1 cellular context compared by ENCODE assay signal in the genomic region with DNA sequence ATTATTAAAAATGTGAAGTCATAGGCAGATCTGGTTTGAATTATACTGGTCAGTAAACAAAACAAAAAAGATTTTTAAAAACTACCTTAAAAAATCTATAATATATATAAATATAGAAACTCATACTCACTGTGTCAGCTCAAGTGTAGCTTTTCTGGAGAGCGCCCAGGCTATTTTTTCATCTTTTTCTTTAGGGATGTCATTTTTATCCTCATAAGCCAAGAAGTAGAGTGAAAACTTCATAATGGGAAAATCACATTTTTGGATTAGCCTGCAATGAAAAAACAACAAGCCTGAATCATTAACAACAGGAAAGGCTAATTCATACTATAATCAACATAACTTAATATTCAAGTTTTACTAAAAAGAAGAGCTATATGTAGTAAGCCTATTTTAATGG.
TF ChIP-seq lines count a peak whose summit lies in the region.

No MANE protein-coding gene starts in this region.

TF ChIP-seq in HepG2, 621 proteins besides CTCF, POLR2A, EP300 and RAD21:
- TF ChIP-seq ZNF598 (CRISPR knock-in tag; IDR thresholded peaks at IDR 0.05; ENCODE audit: borderline replicate concordance): no peak
- no peak for TF ChIP-seq ETV6 (CRISPR knock-in tag; conservative IDR thresholded peaks at IDR 0.05)
- TF ChIP-seq CCAR2 (optimal IDR thresholded peaks at IDR 0.05; ENCODE audit: low read depth, low read length): peak; percentile 81
